Comparison of ENCODE assay signal across 8 cellular contexts in genomic region chr7:76637061-76637691, GRCh38. TPM values are rescaled to one million over a fixed set of nuclear protein-coding genes. Genes with fewer than 3 reads are reported as not detected.
DNase-seq lines count a peak whose midpoint lies in the region; ATAC-seq, FAIRE-seq and TF ChIP-seq lines count a peak whose summit lies in the region.
"Not testable (repeated sequence)": the region's sequence is repeated elsewhere in the genome, so short reads cannot be mapped to it uniquely, and the experiment has no call there.

No MANE protein-coding gene starts in this region.

- H3K4me2 ChIP-seq in smooth muscle cell, result not testable (repeated sequence)

- not testable (repeated sequence) for H3K79me2 ChIP-seq in smooth muscle cell (ENCODE audit: low read depth)

- H3K9ac ChIP-seq in smooth muscle cell (ENCODE audit: low read depth), result not testable (repeated sequence)

- 17% methylated on average over 4 of the region's 7 CpGs for WGBS in smooth muscle cell (ENCODE audit: low lambda C conversion rate)

- peak; percentile 9 for DNase-seq in ELF-1 (ENCODE audit: low read depth, low spot score)
- DNase-seq in WERI-Rb-1; left lobe of liver (ENCODE audit: low spot score); smooth muscle cell (lab: John Stamatoyannopoulos, UW; ENCODE audit: unreplicated experiment): not testable (repeated sequence)

- not testable (repeated sequence) for H4K20me1 ChIP-seq in smooth muscle cell (ENCODE audit: low read depth)

- not testable (repeated sequence) for H3K27me3 ChIP-seq in WERI-Rb-1 (ENCODE audit: insufficient read depth, low read depth, severe bottlenecking); smooth muscle cell (ENCODE audit: low read depth)

- peak; percentile 21; the same call in 1 of the 2 replicates for TF ChIP-seq CTCF in WERI-Rb-1 (IDR thresholded peaks at IDR 0.05; ENCODE audit: low read depth, low read length)
- peak; percentile 33 for TF ChIP-seq CTCF in smooth muscle cell (IDR thresholded peaks at IDR 0.05; ENCODE audit: borderline replicate concordance, insufficient read depth, poor library complexity, severe bottlenecking)

- not testable (repeated sequence) for H2AFZ ChIP-seq in smooth muscle cell (ENCODE audit: low read depth)

- H3K27ac ChIP-seq in WERI-Rb-1; smooth muscle cell (ENCODE audit: low read depth): not testable (repeated sequence)

- not testable (repeated sequence) for H3K9me3 ChIP-seq in WERI-Rb-1 (ENCODE audit: severe bottlenecking); smooth muscle cell (replicated peaks; ENCODE audit: low read depth)

- H3F3A ChIP-seq in smooth muscle cell (ENCODE audit: low read depth), result not testable (repeated sequence)

- peak; percentile 62 for FAIRE-seq in endometrium (lab: Jason Lieb, UNC)

- H3K36me3 ChIP-seq in WERI-Rb-1; smooth muscle cell (ENCODE audit: low read depth): not testable (repeated sequence)

- H3K4me3 ChIP-seq in WERI-Rb-1 (ENCODE audit: low read depth, low read length); smooth muscle cell: not testable (repeated sequence)

- H3K4me1 ChIP-seq in smooth muscle cell (ENCODE audit: low read depth), result not testable (repeated sequence)

- ATAC-seq in GM19397 (IDR thresholded peaks at IDR 0.05; ENCODE audit: unreplicated experiment) (peak; percentile 85), HG02759 (IDR thresholded peaks at IDR 0.05; ENCODE audit: unreplicated experiment) (peak; percentile 95), HG03571 (IDR thresholded peaks at IDR 0.05; ENCODE audit: unreplicated experiment) (peak; percentile 74), left lobe of liver (peak; percentile 97)

RNA-seq across cellular contexts. Expression of gene POMZP3, which starts 10.1 kb away (rescaled TPM):
- total RNA-seq in left lobe of liver (4.4 TPM), smooth muscle cell (0.45 TPM in 1 of 2 replicates, not detected in the other)
- 7.3 and 7.4 TPM in 2 replicates for polyA plus RNA-seq in smooth muscle cell
